17 cellular contexts compared by ENCODE assay signal in the genomic region with DNA sequence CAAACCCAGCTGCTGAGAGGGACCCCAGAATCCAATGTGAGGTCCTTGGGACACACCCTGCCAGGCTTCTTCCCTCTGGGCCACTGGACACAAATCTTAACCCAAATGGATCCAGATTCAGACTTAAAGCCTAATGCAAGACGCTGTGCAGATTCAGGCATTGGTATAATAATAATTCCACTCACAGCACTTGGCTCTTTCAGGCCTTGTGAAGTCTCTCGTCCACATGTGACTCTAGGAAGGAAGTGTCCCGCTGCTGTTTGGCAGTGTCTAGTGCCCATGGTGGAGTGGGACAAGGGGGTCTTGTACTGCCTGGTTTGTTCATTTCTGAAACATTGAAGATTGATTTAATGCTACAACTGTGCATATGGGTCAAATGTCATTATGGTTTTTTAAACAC. TPM values are rescaled to one million over a fixed set of nuclear protein-coding genes. Genes with fewer than 3 reads are reported as not detected.
DNase-seq lines count a peak whose midpoint lies in the region; ATAC-seq and TF ChIP-seq lines count a peak whose summit lies in the region.
"Had no signal": no experiment of that assay in that cellular context is flagged by ENCODE, and none has a peak within 500 bp of the region (broad histone marks: within the 10 kb centered on the region; RNA-seq: fewer than 3 reads in every experiment).

No MANE protein-coding gene starts in this region.

- TF ChIP-seq CTCF in dorsolateral prefrontal cortex (IDR thresholded peaks at IDR 0.05 in 54 of 56, conservative IDR thresholded peaks at IDR 0.05 in 2 of 56; ENCODE audit: low read depth in 1 of 56, partially characterized antibody in 56 of 56) (no peak), upper lobe of right lung (IDR thresholded peaks at IDR 0.05) (no peak)

- H3K27me3 ChIP-seq in dorsolateral prefrontal cortex (no peaks in the 10 kb centered on the region), layer of hippocampus (ENCODE audit: control insufficient read depth, insufficient read depth, low read length) (no peaks in the 10 kb centered on the region), upper lobe of right lung (no peaks in the 10 kb centered on the region)
- H3K27me3 ChIP-seq: BE2C had no signal

- ATAC-seq in sciatic nerve (peak; percentile 33), upper lobe of right lung (no peak), GM18498 (IDR thresholded peaks at IDR 0.05; ENCODE audit: unreplicated experiment) (no peak)
- ATAC-seq: stimulated activated naive CD8-positive, alpha-beta T cell treated with anti-CD3 and anti-CD28 coated beads, Interleukin-15, Interleukin-2, amounts not matched to agents 100 U/mL and 50 U/mL, for 24 hours had no signal

- H3K4me1 ChIP-seq in upper lobe of right lung, result peaks cover 19% of the 10 kb centered on the region
- H3K4me1 ChIP-seq: BE2C had no signal

- intact Hi-C loops in dorsolateral prefrontal cortex (cut with DNase I) (loop anchor here in 1 of 2 donors (5.0 kb wide), 2 partner anchors 42 to 187 kb away; a partner anchor contains a TSS), sciatic nerve (cut with DNase I) (loop anchor here (10.0 kb wide), 1 partner anchor 185 kb away; a partner anchor contains a TSS), upper lobe of right lung (cut with DNase I) (no loop called here)

- DNase-seq in dorsolateral prefrontal cortex, result no peak
- no peak for DNase-seq in sciatic nerve (ENCODE audit: low spot score)
- no peak for DNase-seq in upper lobe of right lung
- no peak for DNase-seq in HK-2 (ENCODE audit: unreplicated experiment)
- DNase-seq in NAMALWA (ENCODE audit: low spot score), result no peak
- DNase-seq: BE2C; cerebellar nuclear complex; IMR-90; left colon; MM.1S; NCI-H187 treated with DMSO at 0.1 percent for 48 hours; NCI-H510A; SIG-M5; stimulated activated CD4-positive, alpha-beta T cell treated with anti-CD3 and anti-CD28 coated beads, Interleukin-15, amount 100 ng/mL, for 24 hours; stimulated activated naive CD8-positive, alpha-beta T cell treated with anti-CD3 and anti-CD28 coated beads, Interleukin-15, Interleukin-2, amounts not matched to agents 100 U/mL and 50 U/mL, for 24 hours had no signal

- H3K36me3 ChIP-seq in upper lobe of right lung, result no peaks in the 10 kb centered on the region
- H3K36me3 ChIP-seq: BE2C had no signal

- H3K4me3 ChIP-seq in dorsolateral prefrontal cortex (peak overlapping the region in 5 of 59 donors; percentile 3 to 30 (median 14)), upper lobe of right lung (no peak overlapping the region)

- H3K27ac ChIP-seq in dorsolateral prefrontal cortex, result peak overlapping the region in 54 of 59 donors; percentile 5 to 88 (median 69)
- H3K27ac ChIP-seq in layer of hippocampus (ENCODE audit: low read depth, low read length), result peak overlapping the region; percentile 39
- H3K27ac ChIP-seq in upper lobe of right lung, result peak overlapping the region; percentile 73

- no peaks in the 10 kb centered on the region for H3K9me3 ChIP-seq in upper lobe of right lung
- H3K9me3 ChIP-seq: BE2C had no signal

RNA-seq across cellular contexts. Expression of a gene that starts 14.3 kb away (rescaled TPM):
- total RNA-seq in dorsolateral prefrontal cortex, result 10 to 100 TPM; 10.9 to 62.5 (median 21.3) TPM
- total RNA-seq in sciatic nerve, result 85.6 TPM
- 117 TPM for total RNA-seq in upper lobe of right lung

RNA-seq across cellular contexts. Expression of a gene that starts 39.2 kb away (rescaled TPM):
- 10 to 100 TPM in 116 of 120 experiments, 1 to 10 TPM in 4; 7.4 to 34.5 (median 16.0) TPM for total RNA-seq in dorsolateral prefrontal cortex
- total RNA-seq in sciatic nerve, result 26.7 TPM
- 15.8 TPM for total RNA-seq in upper lobe of right lung
